Comparison of ENCODE assay signal across 19 cellular contexts in genomic region chr2:101860782-101861181, GRCh38.
"Had no signal": no experiment of that assay in that cellular context is flagged by ENCODE, and none has a peak within 500 bp of the region (broad histone marks: within the 10 kb centered on the region; RNA-seq: fewer than 3 reads in every experiment).

No MANE protein-coding gene starts in this region.

- H3K27me3 Mint-ChIP-seq: activated CD4-positive, alpha-beta T cell treated with anti-CD3 and anti-CD28 coated beads for 36 hours; activated naive CD8-positive, alpha-beta T cell treated with anti-CD3 and anti-CD28 coated beads, Interleukin-2, amount 10 ng/mL, durations not matched to agents 7 days and 5 days; dendritic cell treated with granulocyte-macrophage colony-stimulating factor and Interleukin-4, amounts not matched to agents 40 ng/mL and 50 ng/mL, for 4 days; naive B cell had no signal

- DNase-seq: activated CD8-positive, alpha-beta memory T cell treated with anti-CD3 and anti-CD28 coated beads, Interleukin-2, amount 50 U/mL, for 48 hours; activated naive CD8-positive, alpha-beta T cell treated with anti-CD3 and anti-CD28 coated beads, Interleukin-2, amount 10 ng/mL, durations not matched to agents 7 days and 5 days; anterior cingulate cortex; cerebellar nuclear complex; effector memory CD4-positive, alpha-beta T cell; foreskin melanocyte; head of caudate nucleus; immature natural killer cell; left cardiac atrium; naive B cell; stimulated activated CD4-positive, alpha-beta T cell treated with anti-CD3 and anti-CD28 coated beads, Interleukin-12 subunit alpha, Interleukin-12 subunit beta, amount 100 ng/mL, for 4 hours; stimulated activated CD4-positive, alpha-beta T cell treated with anti-CD3 and anti-CD28 coated beads, Interleukin-2, amount 100 ng/mL, for 24 hours had no signal

- H3K27me3 ChIP-seq: neutrophil had no signal

- H3K27ac Mint-ChIP-seq: activated CD4-positive, alpha-beta T cell treated with anti-CD3 and anti-CD28 coated beads for 36 hours; T-helper 1 cell treated with Interleukin-12 subunit alpha and Interleukin-12 subunit beta and Interleukin-4 antibody, amounts not matched to agents 30 μg/mL and 1 μg/mL, for 36 hours had no signal

- H3K4me3 ChIP-seq: lung had no signal

- H3K4me1 ChIP-seq: parathyroid adenoma had no signal

- H3K27ac ChIP-seq: epithelial cell of prostate, neutrophil, parathyroid adenoma had no signal

- H3K4me3 Mint-ChIP-seq: activated CD4-positive, alpha-beta T cell treated with anti-CD3 and anti-CD28 coated beads for 36 hours; activated naive CD8-positive, alpha-beta T cell treated with anti-CD3 and anti-CD28 coated beads, Interleukin-2, amount 10 ng/mL, durations not matched to agents 7 days and 5 days; dendritic cell treated with granulocyte-macrophage colony-stimulating factor and Interleukin-4, amounts not matched to agents 40 ng/mL and 50 ng/mL, for 4 days; immature natural killer cell; naive B cell; T-helper 1 cell treated with Interleukin-12 subunit alpha and Interleukin-12 subunit beta and Interleukin-4 antibody, amounts not matched to agents 30 μg/mL and 1 μg/mL, for 36 hours had no signal

- ATAC-seq: activated CD4-positive, alpha-beta T cell treated with anti-CD3 and anti-CD28 coated beads for 36 hours; left cardiac atrium had no signal

- H3K9me3 ChIP-seq: neutrophil had no signal

- H3K9me3 Mint-ChIP-seq: activated naive CD8-positive, alpha-beta T cell treated with anti-CD3 and anti-CD28 coated beads, Interleukin-2, amount 10 ng/mL, durations not matched to agents 7 days and 5 days; dendritic cell treated with granulocyte-macrophage colony-stimulating factor and Interleukin-4, amounts not matched to agents 40 ng/mL and 50 ng/mL, for 4 days; immature natural killer cell; naive B cell; T-helper 1 cell treated with Interleukin-12 subunit alpha and Interleukin-12 subunit beta and Interleukin-4 antibody, amounts not matched to agents 30 μg/mL and 1 μg/mL, for 36 hours had no signal
